In the genomic region with DNA sequence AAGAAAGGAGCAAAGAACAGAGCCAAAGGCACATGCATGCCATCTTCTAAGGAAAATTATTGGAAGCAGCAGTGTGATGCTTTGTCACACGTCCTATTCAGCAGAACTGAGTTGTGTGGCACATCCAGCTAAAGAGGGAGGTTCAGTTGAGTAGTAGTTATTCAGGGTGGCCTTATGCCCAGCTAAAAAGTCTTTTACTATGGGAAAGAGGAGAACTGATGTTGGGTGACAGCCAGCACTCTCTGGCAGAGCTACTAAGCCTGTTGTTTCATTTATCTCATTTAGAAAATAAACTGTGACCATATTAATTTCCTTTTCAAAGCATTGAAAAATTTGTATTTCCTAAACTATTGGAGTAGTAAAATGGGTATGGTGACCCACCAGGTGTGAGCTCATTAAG, we compare ENCODE assay signal across 1 cellular context.
TF ChIP-seq lines count a peak whose summit lies in the region.

No MANE protein-coding gene starts in this region.

TF ChIP-seq in H1, 55 proteins besides CTCF, POLR2A, EP300 and RAD21:
- no peak for TF ChIP-seq CHD2 (IDR thresholded peaks at IDR 0.05; ENCODE audit: low read length)
